Comparison of ENCODE assay signal across 10 cellular contexts in the genomic region with DNA sequence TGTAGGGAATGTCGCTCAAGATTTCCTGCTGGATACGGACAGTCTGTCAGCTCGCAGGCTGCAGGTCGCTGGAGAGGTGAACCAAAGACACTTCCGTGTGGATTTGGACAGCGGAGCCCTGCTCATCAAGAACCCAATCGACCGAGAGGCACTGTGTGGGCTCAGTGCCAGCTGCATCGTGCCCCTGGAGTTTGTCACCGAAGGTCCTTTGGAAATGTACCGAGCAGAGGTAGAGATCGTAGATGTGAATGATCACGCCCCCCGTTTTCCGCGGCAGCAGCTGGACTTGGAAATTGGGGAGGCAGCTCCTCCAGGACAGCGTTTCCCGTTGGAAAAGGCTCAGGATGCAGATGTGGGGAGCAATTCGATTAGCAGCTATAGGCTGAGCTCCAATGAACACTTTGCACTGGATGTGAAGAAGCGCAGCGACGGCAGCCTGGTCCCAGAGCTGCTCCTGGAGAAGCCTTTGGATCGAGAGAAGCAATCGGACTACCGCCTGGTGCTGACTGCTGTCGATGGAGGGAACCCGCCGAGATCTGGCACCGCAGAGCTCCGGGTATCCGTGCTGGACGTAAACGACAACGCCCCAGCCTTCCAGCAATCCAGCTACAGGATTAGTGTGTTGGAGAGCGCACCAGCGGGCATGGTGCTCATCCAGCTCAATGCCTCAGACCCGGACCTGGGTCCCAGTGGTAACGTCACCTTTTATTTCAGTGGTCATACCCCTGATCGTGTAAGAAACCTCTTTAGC. TPM values are rescaled to one million over a fixed set of nuclear protein-coding genes. Genes with fewer than 3 reads are reported as not detected.
A peak's percentile ranks its signal among the peaks of the same experiment; 100 is the strongest.
DNase-seq lines count a peak whose midpoint lies in the region; ATAC-seq, FAIRE-seq and TF ChIP-seq lines count a peak whose summit lies in the region.
"Had no signal": no experiment of that assay in that cellular context is flagged by ENCODE, and none has a peak within 500 bp of the region (broad histone marks: within the 10 kb centered on the region; RNA-seq: fewer than 3 reads in every experiment).

No MANE protein-coding gene starts in this region.

- peaks cover 14% of the 10 kb centered on the region for H3K4me1 ChIP-seq in HUES64 (ENCODE audit: insufficient read depth, low read length)
- peaks cover 0 to 8% of the 10 kb centered on the region in 2 donors for H3K4me1 ChIP-seq in naive thymus-derived CD4-positive, alpha-beta T cell (ENCODE audit: control insufficient read depth in 2 of 2, insufficient read depth in 2 of 2, low read length in 2 of 2)

- H3K36me3 ChIP-seq in HUES64 (ENCODE audit: insufficient read depth, low read length) = peaks cover 5% of the 10 kb centered on the region; the same call in 1 of the 2 replicates
- H3K36me3 ChIP-seq in naive thymus-derived CD4-positive, alpha-beta T cell (ENCODE audit: control insufficient read depth in 2 of 3, insufficient read depth in 3 of 3, low read length in 3 of 3) = no peaks in the 10 kb centered on the region

- peaks cover 19% of the 10 kb centered on the region for H3K27me3 ChIP-seq in HUES64 (ENCODE audit: insufficient read depth, low read length)
- peaks cover 7 to 19% of the 10 kb centered on the region in 2 donors for H3K27me3 ChIP-seq in naive thymus-derived CD4-positive, alpha-beta T cell (ENCODE audit: control insufficient read depth in 2 of 2, insufficient read depth in 2 of 2, low read length in 2 of 2)

- no peaks in the 10 kb centered on the region for H3K9me3 ChIP-seq in HUES64 (ENCODE audit: insufficient read depth, low read depth, low read length)
- no peaks in the 10 kb centered on the region for H3K9me3 ChIP-seq in naive thymus-derived CD4-positive, alpha-beta T cell (ENCODE audit: control insufficient read depth in 2 of 3, low read length in 3 of 3)

- peak overlapping the region; percentile 78 for H3K4me3 ChIP-seq in HUES64 (ENCODE audit: low read length)
- H3K4me3 ChIP-seq in naive thymus-derived CD4-positive, alpha-beta T cell (ENCODE audit: low read length) = no peak overlapping the region

- H3K27ac ChIP-seq in HUES64 (ENCODE audit: low read depth, low read length) = no peak overlapping the region
- no peak overlapping the region for H3K27ac ChIP-seq in naive thymus-derived CD4-positive, alpha-beta T cell (ENCODE audit: low read depth, low read length)

- H3K4me1 Mint-ChIP-seq in endothelial cell (ENCODE audit: unreplicated experiment) = peaks cover 42% of the 10 kb centered on the region
- H3K4me1 Mint-ChIP-seq in naive thymus-derived CD4-positive, alpha-beta T cell = peaks cover 0 to 25% (median 17%) of the 10 kb centered on the region in 7 donors

- no peak for ATAC-seq in naive thymus-derived CD4-positive, alpha-beta T cell
- no peak for ATAC-seq in GM19397 (IDR thresholded peaks at IDR 0.05; ENCODE audit: unreplicated experiment)
- no peak for ATAC-seq in GM21786 (IDR thresholded peaks at IDR 0.05; ENCODE audit: unreplicated experiment)
- ATAC-seq in GM18498 (IDR thresholded peaks at IDR 0.05; ENCODE audit: unreplicated experiment) = no peak

- POLR2A ChIA-PET in naive thymus-derived CD4-positive, alpha-beta T cell (lab: Charles Lee) = no interaction called here

- DNase-seq in D721Med (ENCODE audit: insufficient read length, low spot score) = peak; percentile 3
- no peak for DNase-seq in endothelial cell (ENCODE audit: low spot score)
- no peak for DNase-seq in naive thymus-derived CD4-positive, alpha-beta T cell
- DNase-seq in AG08395 (ENCODE audit: low spot score) = no peak
- DNase-seq: activated CD8-positive, alpha-beta memory T cell treated with anti-CD3 and anti-CD28 coated beads, Interleukin-2, amount 50 U/mL, for 4 hours; GF-D8 had no signal

- intact Hi-C loops in naive thymus-derived CD4-positive, alpha-beta T cell (cut with micrococcal nuclease) = no loop called here

- WGBS in HUES64 = 37% methylated on average over 39 of the region's 39 CpGs

- no peak overlapping the region for H3K27ac Mint-ChIP-seq in endothelial cell (ENCODE audit: unreplicated experiment)
- no peak overlapping the region for H3K27ac Mint-ChIP-seq in naive thymus-derived CD4-positive, alpha-beta T cell

- H3K27me3 Mint-ChIP-seq in endothelial cell (ENCODE audit: unreplicated experiment) = peaks cover 12% of the 10 kb centered on the region
- H3K27me3 Mint-ChIP-seq in naive thymus-derived CD4-positive, alpha-beta T cell = peaks cover 70 to 91% (median 81%) of the 10 kb centered on the region in 5 donors

- no peaks in the 10 kb centered on the region for H3K9me3 Mint-ChIP-seq in endothelial cell (ENCODE audit: unreplicated experiment)
- peaks cover 0 to 5% (median 0%) of the 10 kb centered on the region in 11 donors for H3K9me3 Mint-ChIP-seq in naive thymus-derived CD4-positive, alpha-beta T cell

- H3K9ac ChIP-seq in HUES64 (ENCODE audit: low read depth, low read length) = peak overlapping the region; percentile 62

- CTCF ChIA-PET in naive thymus-derived CD4-positive, alpha-beta T cell (lab: Charles Lee) = interaction anchor here (0.6 kb wide), 1 partner anchor 33 kb away, joined by 4 read pairs; no protein-coding TSS in a partner anchor

- TF ChIP-seq CTCF in D721Med (IDR thresholded peaks at IDR 0.05; ENCODE audit: insufficient read depth, missing control alignments) (no peak), endothelial cell (IDR thresholded peaks at IDR 0.05; ENCODE audit: unreplicated experiment) (no peak)

- peak overlapping the region; percentile 76 for H3K4me3 Mint-ChIP-seq in endothelial cell (ENCODE audit: unreplicated experiment)
- H3K4me3 Mint-ChIP-seq in naive thymus-derived CD4-positive, alpha-beta T cell = peak overlapping the region in 9 of 10 donors; percentile 7 to 75 (median 66)

- H3K36me3 Mint-ChIP-seq in endothelial cell (ENCODE audit: low read depth, unreplicated experiment) = peaks cover 49% of the 10 kb centered on the region
- peaks cover 0 to 12% (median 0%) of the 10 kb centered on the region in 5 donors for H3K36me3 Mint-ChIP-seq in naive thymus-derived CD4-positive, alpha-beta T cell

- FAIRE-seq in D721Med (lab: Jason Lieb, UNC) = no peak

RNA-seq across cellular contexts. Expression of a gene that starts 0.7 kb away (rescaled TPM):
- 16.4 TPM for polyA plus RNA-seq in HUES64 (2013, experiment 1 of 2)
- 20.7 TPM for polyA plus RNA-seq in HUES64 (2013, experiment 2 of 2)
- total RNA-seq in endothelial cell (ENCODE audit: unreplicated experiment) = 3.5 TPM
- total RNA-seq in naive thymus-derived CD4-positive, alpha-beta T cell = under 1 TPM in 1 of 5 experiments, not detected in 4; 0.22 TPM
- polyA plus RNA-seq in naive thymus-derived CD4-positive, alpha-beta T cell = not detected

RNA-seq across cellular contexts. Expression of a gene that starts 3.4 kb away (rescaled TPM):
- 1.1 TPM for polyA plus RNA-seq in HUES64 (2013, experiment 1 of 2)
- 1.1 TPM for polyA plus RNA-seq in HUES64 (2013, experiment 2 of 2)
- 2.9 TPM for total RNA-seq in endothelial cell (ENCODE audit: unreplicated experiment)
- total RNA-seq in naive thymus-derived CD4-positive, alpha-beta T cell = under 1 TPM in 1 of 5 experiments, not detected in 4; 0.13 TPM
- not detected for polyA plus RNA-seq in naive thymus-derived CD4-positive, alpha-beta T cell

RNA-seq across cellular contexts. Expression of a gene that starts 9.7 kb away (rescaled TPM):
- 34.6 TPM for polyA plus RNA-seq in HUES64 (2013, experiment 1 of 2)
- 46.7 TPM for polyA plus RNA-seq in HUES64 (2013, experiment 2 of 2)
- total RNA-seq in endothelial cell (ENCODE audit: unreplicated experiment) = 68.2 TPM
- under 1 TPM; 0.15 to 0.76 (median 0.16) TPM for total RNA-seq in naive thymus-derived CD4-positive, alpha-beta T cell
- under 1 TPM in 1 of 2 donors, not detected in 1; 0.14 TPM for polyA plus RNA-seq in naive thymus-derived CD4-positive, alpha-beta T cell

RNA-seq across cellular contexts. Expression of a gene that starts 55.2 kb away (rescaled TPM):
- not detected for polyA plus RNA-seq in HUES64 (2013, experiment 1 of 2)
- 0.13 TPM for polyA plus RNA-seq in HUES64 (2013, experiment 2 of 2)
- 3.8 TPM for total RNA-seq in endothelial cell (ENCODE audit: unreplicated experiment)
- total RNA-seq in naive thymus-derived CD4-positive, alpha-beta T cell = under 1 TPM in 1 of 5 experiments, not detected in 4; 0.32 TPM
- not detected for polyA plus RNA-seq in naive thymus-derived CD4-positive, alpha-beta T cell

Comparison
In these comparisons a context has a peak if more than half of its experiments do, and no peak if none do; other contexts are left out.
1. RNA of a gene that starts 9.7 kb away (total RNA-seq): 68.2 TPM in endothelial cell (single experiment); 0.15 to 0.76 TPM in naive thymus-derived CD4-positive, alpha-beta T cell; every median in the first group is over 10 times any median in the second.